8 cellular contexts compared by ENCODE assay signal in genomic region chr19:38402623-38402966, GRCh38. TPM values are rescaled to one million over a fixed set of nuclear protein-coding genes. Genes with fewer than 3 reads are reported as not detected.
DNase-seq lines count a peak whose midpoint lies in the region; ATAC-seq and TF ChIP-seq lines count a peak whose summit lies in the region.

No MANE protein-coding gene starts in this region.

- H3K27me3 ChIP-seq in naive thymus-derived CD4-positive, alpha-beta T cell (ENCODE audit: control insufficient read depth in 2 of 2, insufficient read depth in 2 of 2, low read length in 2 of 2) = no peaks in the 10 kb centered on the region

- peaks cover 0 to 2% (median 0%) of the 10 kb centered on the region in 7 donors for H3K9me3 Mint-ChIP-seq in CD14-positive monocyte
- H3K9me3 Mint-ChIP-seq in MCF 10A (ENCODE audit: unreplicated experiment) = no peaks in the 10 kb centered on the region
- no peaks in the 10 kb centered on the region for H3K9me3 Mint-ChIP-seq in naive thymus-derived CD4-positive, alpha-beta T cell

- H3K4me1 ChIP-seq in naive thymus-derived CD4-positive, alpha-beta T cell (ENCODE audit: control insufficient read depth in 2 of 2, insufficient read depth in 2 of 2, low read length in 2 of 2) = peaks cover 5 to 8% of the 10 kb centered on the region in 2 donors

- CTCF ChIA-PET in MCF 10A (lab: Yijun Ruan, JAX) = interaction anchor here (0.5 to 2.4 kb wide), 38 partner anchors 10 to 1754 kb away, joined by 3 to 15 read pairs (median 4); partner anchors contain the start of genes MRPS12, PSMD8 and SARS2
- CTCF ChIA-PET in naive thymus-derived CD4-positive, alpha-beta T cell (lab: Charles Lee) = interaction anchor here (0.6 to 2.3 kb wide), 27 partner anchors 9 to 550 kb away, joined by 3 to 18 read pairs (median 3); partner anchors contain the start of genes CATSPERG, EIF3K, GGN and KCNK6

- H3K36me3 ChIP-seq in naive thymus-derived CD4-positive, alpha-beta T cell (ENCODE audit: control insufficient read depth in 2 of 3, insufficient read depth in 3 of 3, low read length in 3 of 3) = peaks cover 0 to 25% (median 0%) of the 10 kb centered on the region in 3 experiments

- POLR2A ChIA-PET in MCF 10A (lab: Yijun Ruan, JAX) = interaction anchor here (0.6 to 2.8 kb wide), 21 partner anchors 11 to 1185 kb away, joined by 3 to 17 read pairs (median 3); partner anchors contain the start of genes ECH1, GGN, MRPS12 and NFKBIB
- POLR2A ChIA-PET in naive thymus-derived CD4-positive, alpha-beta T cell (lab: Charles Lee) = interaction anchor here (0.7 to 4.0 kb wide), 19 partner anchors 8 to 531 kb away, joined by 3 to 40 read pairs (median 5); partner anchors contain the start of genes ACTN4, CATSPERG, EIF3K and GGN

- H3K4me3 Mint-ChIP-seq in CD14-positive monocyte = peak overlapping the region; percentile 77 to 95
- H3K4me3 Mint-ChIP-seq in MCF 10A (ENCODE audit: unreplicated experiment) = peak overlapping the region; percentile 90
- peak overlapping the region; percentile 79 to 98 (median 90) for H3K4me3 Mint-ChIP-seq in naive thymus-derived CD4-positive, alpha-beta T cell

- H3K36me3 Mint-ChIP-seq in CD14-positive monocyte (peaks cover 9 to 28% of the 10 kb centered on the region in 2 donors), MCF 10A (ENCODE audit: insufficient read depth, unreplicated experiment) (peaks cover 9% of the 10 kb centered on the region)
- peaks cover 0 to 10% (median 3%) of the 10 kb centered on the region in 5 donors for H3K36me3 Mint-ChIP-seq in naive thymus-derived CD4-positive, alpha-beta T cell

- intact Hi-C loops in CD14-positive monocyte (cut with micrococcal nuclease) (loop anchor here (2.0 to 10.0 kb wide), 6 partner anchors 105 to 532 kb away; partner anchors contain the start of genes MRPS12 (in 1 of the 2) and SARS2 (in 1 of the 2)), MCF 10A (cut with micrococcal nuclease) (loop anchor here (1.0 to 10.0 kb wide), 4 partner anchors 13 to 550 kb away; no protein-coding TSS in a partner anchor)
- intact Hi-C loops in naive thymus-derived CD4-positive, alpha-beta T cell (cut with micrococcal nuclease) = loop anchor here (1.0 to 5.0 kb wide), 13 partner anchors 14 to 1010 kb away; partner anchors contain the start of genes ECH1 (in 1 of the 2), EIF3K (in 1 of the 2), GGN (in 1 of the 2) and PLEKHG2 (in 1 of the 2)

- TF ChIP-seq CTCF in CD14-positive monocyte (IDR thresholded peaks at IDR 0.05) (no peak), MCF 10A (IDR thresholded peaks at IDR 0.05; ENCODE audit: unreplicated experiment) (no peak)

- no peaks in the 10 kb centered on the region for H3K9me3 ChIP-seq in naive thymus-derived CD4-positive, alpha-beta T cell (ENCODE audit: control insufficient read depth in 2 of 3, low read length in 3 of 3)

- peak overlapping the region; percentile 40 for H3K4me3 ChIP-seq in naive thymus-derived CD4-positive, alpha-beta T cell (ENCODE audit: low read length)

- H3K27me3 Mint-ChIP-seq in CD14-positive monocyte (ENCODE audit: low read depth in 3 of 3) = peaks cover 11 to 23% (median 13%) of the 10 kb centered on the region in 3 donors
- H3K27me3 Mint-ChIP-seq in MCF 10A (ENCODE audit: insufficient read depth, unreplicated experiment) = no peaks in the 10 kb centered on the region
- peaks cover 0 to 10% (median 0%) of the 10 kb centered on the region in 5 donors for H3K27me3 Mint-ChIP-seq in naive thymus-derived CD4-positive, alpha-beta T cell

- no TSS peak for BruUV-seq in MCF 10A (replicated peaks; lab: Mats Ljungman, UMichigan)

- H3K4me1 Mint-ChIP-seq in CD14-positive monocyte = peaks cover 16% of the 10 kb centered on the region
- no peaks in the 10 kb centered on the region for H3K4me1 Mint-ChIP-seq in MCF 10A (ENCODE audit: insufficient read depth, unreplicated experiment)
- peaks cover 7 to 21% (median 19%) of the 10 kb centered on the region in 7 donors for H3K4me1 Mint-ChIP-seq in naive thymus-derived CD4-positive, alpha-beta T cell

- H3K27ac Mint-ChIP-seq in CD14-positive monocyte (peak overlapping the region in 6 of 7 donors; percentile 51 to 81 (median 62)), MCF 10A (ENCODE audit: low read depth, unreplicated experiment) (peak overlapping the region; percentile 95)
- peak overlapping the region; percentile 79 to 97 (median 95) for H3K27ac Mint-ChIP-seq in naive thymus-derived CD4-positive, alpha-beta T cell

- peak; percentile 17 for ATAC-seq in HG03064 (IDR thresholded peaks at IDR 0.05; ENCODE audit: low read depth, unreplicated experiment)
- ATAC-seq in naive thymus-derived CD4-positive, alpha-beta T cell = no peak
- ATAC-seq in HG02870 (IDR thresholded peaks at IDR 0.05; ENCODE audit: unreplicated experiment) = no peak
- ATAC-seq in HG02798 (IDR thresholded peaks at IDR 0.05; ENCODE audit: poor library complexity, unreplicated experiment) = no peak

- peak overlapping the region; percentile 77 for H3K27ac ChIP-seq in naive thymus-derived CD4-positive, alpha-beta T cell (ENCODE audit: low read depth, low read length)

- DNase-seq in CD14-positive monocyte (ENCODE audit: low spot score) (no peak), MCF 10A (ENCODE audit: unreplicated experiment) (no peak), NCI-H2196 (lab: John Stamatoyannopoulos, UW; ENCODE audit: unreplicated experiment) (no peak), A172 (ENCODE audit: low spot score) (no peak)
- DNase-seq in naive thymus-derived CD4-positive, alpha-beta T cell = no peak

RNA-seq across cellular contexts. Expression of gene FAM98C, which starts 0.3 kb away (rescaled TPM):
- 10 to 100 TPM in 1 of 2 donors, 1 to 10 TPM in 1; 8.5 to 12.6 TPM for polyA plus RNA-seq in CD14-positive monocyte
- 18.8 and 19.9 TPM in 2 replicates for total RNA-seq in MCF 10A (2022)
- total RNA-seq in naive thymus-derived CD4-positive, alpha-beta T cell = 10 to 100 TPM; 33.8 to 56.5 (median 44.7) TPM
- 10 to 100 TPM; 16.2 to 29.0 TPM for polyA plus RNA-seq in naive thymus-derived CD4-positive, alpha-beta T cell
- total RNA-seq in A172 (2014; rRNA removed; shearing (Covaris generic)) = 10.6 and 16.6 TPM in 2 replicates

RNA-seq across cellular contexts. Expression of gene SPRED3, which starts 14.1 kb away (rescaled TPM):
- not detected for polyA plus RNA-seq in CD14-positive monocyte
- 5.6 and 9.0 TPM in 2 replicates for total RNA-seq in MCF 10A (2022)
- total RNA-seq in naive thymus-derived CD4-positive, alpha-beta T cell = 1 to 10 TPM; 1.6 to 2.9 (median 2.6) TPM
- under 1 TPM; 0.12 to 0.22 TPM for polyA plus RNA-seq in naive thymus-derived CD4-positive, alpha-beta T cell
- 2.4 and 2.8 TPM in 2 replicates for total RNA-seq in A172 (2014; rRNA removed; shearing (Covaris generic))

RNA-seq across cellular contexts. Expression of gene GGN, which starts 14.8 kb away (rescaled TPM):
- under 1 TPM in 1 of 2 donors, not detected in 1; 0.12 TPM for polyA plus RNA-seq in CD14-positive monocyte
- total RNA-seq in MCF 10A (2022) = 0.27 and 1.4 TPM in 2 replicates
- under 1 TPM in 3 of 5 experiments, not detected in 2; 0.29 to 0.60 (median 0.39) TPM for total RNA-seq in naive thymus-derived CD4-positive, alpha-beta T cell
- polyA plus RNA-seq in naive thymus-derived CD4-positive, alpha-beta T cell = not detected
- total RNA-seq in A172 (2014; rRNA removed; shearing (Covaris generic)) = 0.19 and 2.3 TPM in 2 replicates

RNA-seq across cellular contexts. Expression of gene RASGRP4, which starts 23.4 kb away (rescaled TPM):
- 10 to 100 TPM; 30.2 to 50.3 TPM for polyA plus RNA-seq in CD14-positive monocyte
- total RNA-seq in MCF 10A (2022) = not detected in 2 replicates
- 10 to 100 TPM in 1 of 5 experiments, 1 to 10 TPM in 2, under 1 TPM in 2; 0.16 to 32.7 (median 1.3) TPM for total RNA-seq in naive thymus-derived CD4-positive, alpha-beta T cell
- polyA plus RNA-seq in naive thymus-derived CD4-positive, alpha-beta T cell = under 1 TPM in 1 of 2 donors, not detected in 1; 0.14 TPM
- not detected in 2 replicates for total RNA-seq in A172 (2014; rRNA removed; shearing (Covaris generic))

RNA-seq across cellular contexts. Expression of gene PSMD8, which starts 28.2 kb away (rescaled TPM):
- polyA plus RNA-seq in CD14-positive monocyte = 100 to 1,000 TPM; 179 to 207 TPM
- total RNA-seq in MCF 10A (2022) = 289 and 311 TPM in 2 replicates
- 100 to 1,000 TPM in 1 of 5 experiments, 10 to 100 TPM in 4; 68.4 to 181 (median 75.8) TPM for total RNA-seq in naive thymus-derived CD4-positive, alpha-beta T cell
- polyA plus RNA-seq in naive thymus-derived CD4-positive, alpha-beta T cell = 100 to 1,000 TPM; 141 to 144 TPM
- 447 and 579 TPM in 2 replicates for total RNA-seq in A172 (2014; rRNA removed; shearing (Covaris generic))
